In the genomic region with DNA sequence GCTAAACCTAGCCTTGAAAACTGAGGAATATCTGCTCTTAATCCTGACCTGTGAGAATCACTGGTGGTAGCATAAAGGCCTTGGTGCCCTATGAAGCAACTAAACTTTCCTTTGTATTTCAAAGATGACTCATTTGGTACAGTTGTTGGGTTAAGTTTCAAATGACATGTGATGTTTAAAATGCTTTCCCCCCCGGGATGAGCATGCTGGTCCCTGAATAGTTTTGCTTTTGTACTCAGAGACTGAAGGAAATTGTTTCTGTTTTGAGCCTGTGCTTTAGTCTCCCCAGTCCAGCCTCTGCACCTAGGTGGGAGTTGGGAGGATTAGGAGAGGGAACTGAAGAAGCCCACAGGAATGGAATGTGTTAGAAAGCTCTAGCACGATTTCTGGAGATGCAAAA, we compare ENCODE assay signal across 12 cellular contexts.
A peak's percentile ranks its signal among the peaks of the same experiment; 100 is the strongest.
DNase-seq lines count a peak whose midpoint lies in the region.
"Had no signal": no experiment of that assay in that cellular context is flagged by ENCODE, and none has a peak within 500 bp of the region (broad histone marks: within the 10 kb centered on the region; RNA-seq: fewer than 3 reads in every experiment).

No MANE protein-coding gene starts in this region.

- H3K9ac ChIP-seq in GM23248, result no peak overlapping the region

- no peaks in the 10 kb centered on the region for H3K9me2 ChIP-seq in GM23248 (ENCODE audit: insufficient read depth)

- WGBS in GM23248 (ENCODE audit: low coverage in 1 of 2, low lambda C conversion rate in 2 of 2, missing lambda C conversion rate in 2 of 2), 2 experiments, result 7 to 14% methylated on average over 2 of the region's 2 CpGs

- no peaks in the 10 kb centered on the region for H3F3A ChIP-seq in GM23248 (ENCODE audit: insufficient read depth)

- no peaks in the 10 kb centered on the region for H3K79me2 ChIP-seq in GM23248 (ENCODE audit: insufficient read depth)

- DNase-seq in GM23248 (peak; percentile 2), NCI-H146 treated with DMSO at 0.1 percent for 48 hours (lab: John Stamatoyannopoulos, UW; ENCODE audit: unreplicated experiment) (peak; percentile 56), fibroblast of gingiva (ENCODE audit: low read depth) (peak; percentile 37), smooth muscle cell of the brain vasculature (ENCODE audit: low read depth, low spot score) (peak; percentile 55), DMS153 treated with DMSO at 0.1 percent for 48 hours (lab: John Stamatoyannopoulos, UW; ENCODE audit: unreplicated experiment) (no peak), NCI-H2081 treated with DMSO at 0.1 percent for 48 hours (lab: John Stamatoyannopoulos, UW) (no peak), NCI-H2107 treated with DMSO at 0.1 percent for 48 hours (lab: John Stamatoyannopoulos, UW; ENCODE audit: unreplicated experiment) (no peak)
- DNase-seq: activated CD4-positive, alpha-beta T cell treated with anti-CD3 and anti-CD28 coated beads, Interleukin-2, amount 50 U/mL, for 4 hours; DMS79; GOT3; MM.1S had no signal

- no peak overlapping the region for H3K27ac ChIP-seq in GM23248
- H3K27ac ChIP-seq: vagina had no signal

- H2AFZ ChIP-seq in GM23248, result no peak overlapping the region

- no peak overlapping the region for H3K4me2 ChIP-seq in GM23248 (ENCODE audit: unreplicated experiment)

- no peaks in the 10 kb centered on the region for H3K9me3 ChIP-seq in GM23248 (ENCODE audit: low read depth)
- H3K9me3 ChIP-seq: vagina had no signal

- H3K27me3 ChIP-seq in GM23248 (replicated peaks; ENCODE audit: insufficient read depth), result no peaks in the 10 kb centered on the region
- H3K27me3 ChIP-seq: vagina had no signal

- H3K36me3 ChIP-seq in GM23248 (ENCODE audit: low read depth), result no peaks in the 10 kb centered on the region
- H3K36me3 ChIP-seq: vagina had no signal

- no peaks in the 10 kb centered on the region for H4K20me1 ChIP-seq in GM23248 (ENCODE audit: insufficient read depth)

- H3K4me3 ChIP-seq in GM23248, result no peak overlapping the region
- H3K4me3 ChIP-seq: vagina had no signal

- in situ Hi-C loops in GM23248 (cut with MboI), result no loop called here

- no peaks in the 10 kb centered on the region for H3K4me1 ChIP-seq in GM23248 (ENCODE audit: insufficient read depth)
- H3K4me1 ChIP-seq: vagina had no signal

Comparison
In these comparisons a context has a peak if more than half of its experiments do, and no peak if none do; other contexts are left out.
1. DNase-seq: peak in GM23248 (single experiment), NCI-H146 treated with DMSO at 0.1 percent for 48 hours (single experiment), fibroblast of gingiva (single experiment) and smooth muscle cell of the brain vasculature (single experiment); none in DMS153 treated with DMSO at 0.1 percent for 48 hours (single experiment), NCI-H2081 treated with DMSO at 0.1 percent for 48 hours (single experiment) and NCI-H2107 treated with DMSO at 0.1 percent for 48 hours (single experiment).